Comparison of ENCODE assay signal across 8 cellular contexts in the genomic region with DNA sequence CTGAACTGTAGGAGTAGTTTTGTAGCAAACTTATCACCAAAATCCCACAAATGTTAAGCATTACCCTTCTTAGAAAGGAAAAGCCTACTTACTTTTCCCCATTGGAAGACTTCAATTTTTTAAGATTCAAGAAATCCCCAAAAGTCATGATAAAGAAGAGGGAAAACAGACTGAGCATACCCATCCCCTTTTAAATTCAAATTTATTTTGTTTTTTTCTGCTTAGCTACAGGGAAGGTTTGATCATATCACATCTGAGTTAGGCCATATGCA.
DNase-seq lines count a peak whose midpoint lies in the region; ATAC-seq and TF ChIP-seq lines count a peak whose summit lies in the region.

No MANE protein-coding gene starts in this region.

- no peak for ATAC-seq in PC-3

- POLR2A ChIA-PET in PC-3 (lab: Charles Lee; ENCODE audit: unreplicated experiment): interaction anchor here (0.6 to 2.2 kb wide), 13 partner anchors 19 to 177 kb away, joined by 4 to 37 read pairs (median 7); no protein-coding TSS in a partner anchor

- peak overlapping the region; percentile 82 for H3K4me2 ChIP-seq in PC-3 (ENCODE audit: low read length)
- H3K4me2 ChIP-seq in osteoblast (ENCODE audit: insufficient read depth, low read length): peak overlapping the region; percentile 82

- H3K4me3 ChIP-seq in AG10803 (ENCODE audit: low read length) (peak overlapping the region; percentile 39), PC-3 (ENCODE audit: low read length) (peak overlapping the region; percentile 53), duodenal mucosa (ENCODE audit: low read depth in 1 of 2, low read length in 2 of 2) (peak overlapping the region; percentile 2 to 9), osteoblast (ENCODE audit: insufficient read depth, low read length) (peak overlapping the region; percentile 52)

- H3K9me2 ChIP-seq in PC-3 (replicated peaks; ENCODE audit: low read length): no peaks in the 10 kb centered on the region

- CTCF ChIA-PET in PC-3 (lab: Charles Lee): no interaction called here

- H3K27ac ChIP-seq in PC-3 (ENCODE audit: low read length): peak overlapping the region; percentile 98
- H3K27ac ChIP-seq in duodenal mucosa (ENCODE audit: low read depth, low read length): peak overlapping the region; percentile 69
- peak overlapping the region; percentile 100 for H3K27ac ChIP-seq in osteoblast (ENCODE audit: low read depth, low read length)

- no peaks in the 10 kb centered on the region for H3K9me3 ChIP-seq in PC-3 (ENCODE audit: low read length)
- no peaks in the 10 kb centered on the region for H3K9me3 ChIP-seq in duodenal mucosa (ENCODE audit: control insufficient read depth in 1 of 2, low read length in 2 of 2)
- no peaks in the 10 kb centered on the region for H3K9me3 ChIP-seq in osteoblast (ENCODE audit: low read depth, low read length)

- H2AFZ ChIP-seq in PC-3 (ENCODE audit: low read length) (no peak overlapping the region), osteoblast (ENCODE audit: low read length) (no peak overlapping the region)

- peaks cover 8% of the 10 kb centered on the region for H3F3A ChIP-seq in PC-3 (ENCODE audit: low read length, unreplicated experiment)

- TF ChIP-seq CTCF in AG10803 (conservative IDR thresholded peaks at IDR 0.05; ENCODE audit: low read length) (no peak), PC-3 (conservative IDR thresholded peaks at IDR 0.05; ENCODE audit: low read depth, low read length) (no peak), osteoblast (IDR thresholded peaks at IDR 0.05; ENCODE audit: extremely low read depth, low read depth, low read length) (no peak)

- DNase-seq in AG10803 (ENCODE audit: low read depth): no peak
- DNase-seq in PC-3: no peak
- DNase-seq in osteoblast (ENCODE audit: insufficient read length, low spot score, missing footprints): no peak
- no peak for DNase-seq in activated CD4-positive, CD25-positive, alpha-beta regulatory T cell treated with anti-CD3 and anti-CD28 coated beads, Interleukin-2, amount 50 U/mL, for 72 hours
- no peak for DNase-seq in NCI-H1694 treated with DMSO at 0.1 percent for 48 hours (lab: John Stamatoyannopoulos, UW)
- DNase-seq in hepatic stellate cell (ENCODE audit: low spot score): no peak
- no peak for DNase-seq in NAMALWA (ENCODE audit: low spot score)

- H3K36me3 ChIP-seq in PC-3 (ENCODE audit: low read depth, low read length): no peaks in the 10 kb centered on the region
- no peaks in the 10 kb centered on the region for H3K36me3 ChIP-seq in duodenal mucosa (ENCODE audit: control insufficient read depth in 1 of 2, insufficient read depth in 2 of 2, low read length in 2 of 2)
- H3K36me3 ChIP-seq in osteoblast (ENCODE audit: insufficient read depth, low read length): no peaks in the 10 kb centered on the region

- H3K27me3 ChIP-seq in PC-3 (ENCODE audit: low read length): no peaks in the 10 kb centered on the region
- no peaks in the 10 kb centered on the region for H3K27me3 ChIP-seq in duodenal mucosa (ENCODE audit: control insufficient read depth in 1 of 2, insufficient read depth in 2 of 2, low read length in 2 of 2)
- no peaks in the 10 kb centered on the region for H3K27me3 ChIP-seq in osteoblast (ENCODE audit: insufficient read depth, low read length)

- H4K20me1 ChIP-seq in PC-3 (ENCODE audit: low read length) (no peaks in the 10 kb centered on the region), osteoblast (ENCODE audit: insufficient read depth, low read length) (no peaks in the 10 kb centered on the region)

- TSS peak; percentile 93 for BruUV-seq in PC-3 (replicated peaks; lab: Mats Ljungman, UMichigan)

- intact Hi-C loops in PC-3 (cut with micrococcal nuclease): loop anchor here (1.0 to 5.0 kb wide), 6 partner anchors 21 to 175 kb away; no protein-coding TSS in a partner anchor

- no peaks in the 10 kb centered on the region for H3K79me2 ChIP-seq in PC-3 (ENCODE audit: low read length)
- H3K79me2 ChIP-seq in osteoblast (ENCODE audit: insufficient read depth, low read length): no peaks in the 10 kb centered on the region

- H3K4me1 ChIP-seq in PC-3 (ENCODE audit: insufficient read depth, low read length) (peaks cover 50% of the 10 kb centered on the region), duodenal mucosa (ENCODE audit: control insufficient read depth in 1 of 2, insufficient read depth in 2 of 2, low read length in 2 of 2) (peaks cover 32 to 44% of the 10 kb centered on the region in 2 donors), osteoblast (ENCODE audit: insufficient read depth, low read length) (peaks cover 35% of the 10 kb centered on the region)

- H3K9ac ChIP-seq in PC-3 (ENCODE audit: low read length) (peak overlapping the region; percentile 93), duodenal mucosa (ENCODE audit: low read depth in 1 of 2, low read length in 2 of 2) (peak overlapping the region; percentile 56 to 63)
